In genomic region chr12:53983580-53984572, GRCh38 we compare ENCODE assay signal across 11 cellular contexts. TPM values are rescaled to one million over a fixed set of nuclear protein-coding genes. Genes with fewer than 3 reads are reported as not detected.
DNase-seq lines count a peak whose midpoint lies in the region; ATAC-seq and TF ChIP-seq lines count a peak whose summit lies in the region.
"Had no signal": no experiment of that assay in that cellular context is flagged by ENCODE, and none has a peak within 500 bp of the region (broad histone marks: within the 10 kb centered on the region; RNA-seq: fewer than 3 reads in every experiment).

No MANE protein-coding gene starts in this region.

- peaks cover 18% of the 10 kb centered on the region for H3K4me1 ChIP-seq in CD8-positive, alpha-beta memory T cell (ENCODE audit: insufficient read depth, low read length)
- peaks cover 46% of the 10 kb centered on the region for H3K4me1 ChIP-seq in Loucy (ENCODE audit: insufficient read depth, low read length, poor library complexity, severe bottlenecking)
- peaks cover 27% of the 10 kb centered on the region for H3K4me1 ChIP-seq in osteoblast (ENCODE audit: insufficient read depth, low read length)
- H3K4me1 ChIP-seq: parathyroid adenoma had no signal

- H3K4me3 Mint-ChIP-seq in CD8-positive, alpha-beta memory T cell, result peak overlapping the region in 4 of 7 donors; percentile 12 to 72 (median 50)

- H3K27ac ChIP-seq in CD8-positive, alpha-beta memory T cell (ENCODE audit: low read depth, low read length), result no peak overlapping the region
- no peak overlapping the region for H3K27ac ChIP-seq in osteoblast (ENCODE audit: low read depth, low read length)
- H3K27ac ChIP-seq: parathyroid adenoma, stomach had no signal

- H3K9ac ChIP-seq in Loucy (ENCODE audit: low read depth, low read length, poor library complexity, severe bottlenecking), result peak overlapping the region; percentile 6
- H3K9ac ChIP-seq: parathyroid adenoma had no signal

- H3K27me3 Mint-ChIP-seq in CD8-positive, alpha-beta memory T cell, result peaks cover 93 to 94% of the 10 kb centered on the region in 2 donors

- H4K20me1 ChIP-seq in Loucy (ENCODE audit: insufficient read depth, low read length, poor library complexity, severe bottlenecking) (no peaks in the 10 kb centered on the region), osteoblast (ENCODE audit: insufficient read depth, low read length) (no peaks in the 10 kb centered on the region)

- H3K27me3 ChIP-seq in CD8-positive, alpha-beta memory T cell (ENCODE audit: insufficient read depth, low read length, poor library complexity, severe bottlenecking), result peaks cover 89% of the 10 kb centered on the region
- H3K27me3 ChIP-seq in Loucy (ENCODE audit: insufficient read depth, low read length, poor library complexity, severe bottlenecking) (no peaks in the 10 kb centered on the region), osteoblast (ENCODE audit: insufficient read depth, low read length) (no peaks in the 10 kb centered on the region)

- peaks cover 0 to 11% (median 0%) of the 10 kb centered on the region in 5 donors for H3K9me3 Mint-ChIP-seq in CD8-positive, alpha-beta memory T cell

- peaks cover 24 to 34% (median 27%) of the 10 kb centered on the region in 3 donors for H3K4me1 Mint-ChIP-seq in CD8-positive, alpha-beta memory T cell

- no peaks in the 10 kb centered on the region for H3K36me3 ChIP-seq in CD8-positive, alpha-beta memory T cell (ENCODE audit: insufficient read depth, low read length)
- no peaks in the 10 kb centered on the region for H3K36me3 ChIP-seq in Loucy (ENCODE audit: insufficient read depth, low read length)
- H3K36me3 ChIP-seq in osteoblast (ENCODE audit: insufficient read depth, low read length), result no peaks in the 10 kb centered on the region
- H3K36me3 ChIP-seq: stomach had no signal

- CTCF ChIA-PET in CD8-positive, alpha-beta memory T cell (lab: Charles Lee), result interaction anchor here (0.6 to 2.8 kb wide), 4 partner anchors 20 to 227 kb away, joined by 3 to 12 read pairs (median 3); no protein-coding TSS in a partner anchor

- H3F3A ChIP-seq in Loucy (ENCODE audit: low read depth), result no peaks in the 10 kb centered on the region

- no peaks in the 10 kb centered on the region for H3K9me3 ChIP-seq in CD8-positive, alpha-beta memory T cell (ENCODE audit: low read length)
- H3K9me3 ChIP-seq in Loucy (ENCODE audit: insufficient read depth, low read depth, low read length), result no peaks in the 10 kb centered on the region
- H3K9me3 ChIP-seq in osteoblast (ENCODE audit: low read depth, low read length), result no peaks in the 10 kb centered on the region

- no peak for DNase-seq in CD8-positive, alpha-beta memory T cell
- peak; percentile 50 for DNase-seq in cerebellar cortex (ENCODE audit: low spot score)
- DNase-seq in osteoblast (ENCODE audit: insufficient read length, low spot score, missing footprints), result no peak
- no peak for DNase-seq in SK-N-DZ (ENCODE audit: low spot score)
- DNase-seq in NCI-H1417 (lab: John Stamatoyannopoulos, UW), result no peak

- no peaks in the 10 kb centered on the region for H3K36me3 Mint-ChIP-seq in CD8-positive, alpha-beta memory T cell

- peak overlapping the region in 2 of 8 donors; percentile 62 to 77 for H3K27ac Mint-ChIP-seq in CD8-positive, alpha-beta memory T cell

- POLR2A ChIA-PET in CD8-positive, alpha-beta memory T cell (lab: Charles Lee), result no interaction called here

- H3K79me2 ChIP-seq in Loucy (ENCODE audit: insufficient read depth, low read length), result peaks cover 24% of the 10 kb centered on the region; the same call in 1 of the 2 replicates
- peaks cover 39% of the 10 kb centered on the region for H3K79me2 ChIP-seq in osteoblast (ENCODE audit: insufficient read depth, low read length)
- H3K79me2 ChIP-seq: parathyroid adenoma had no signal

- TF ChIP-seq CTCF in Loucy (conservative IDR thresholded peaks at IDR 0.05; ENCODE audit: low read length) (no peak), osteoblast (IDR thresholded peaks at IDR 0.05; ENCODE audit: extremely low read depth, low read depth, low read length) (no peak)

- ATAC-seq in HG03159 (IDR thresholded peaks at IDR 0.05; ENCODE audit: unreplicated experiment) (no peak), GM21526 (IDR thresholded peaks at IDR 0.05; ENCODE audit: low FRiP score, unreplicated experiment) (no peak)

- 0 out of 2 replicates have a peak overlapping the region, but pooled peaks have one; percentile 65 for H2AFZ ChIP-seq in Loucy (ENCODE audit: low read length)
- H2AFZ ChIP-seq in osteoblast (ENCODE audit: low read length), result peak overlapping the region; percentile 57
- H2AFZ ChIP-seq: parathyroid adenoma had no signal

- H3K4me3 ChIP-seq in CD8-positive, alpha-beta memory T cell (ENCODE audit: low read length), result no peak overlapping the region
- H3K4me3 ChIP-seq in Loucy (ENCODE audit: low read length, poor library complexity, severe bottlenecking), result no peak overlapping the region
- H3K4me3 ChIP-seq in osteoblast (ENCODE audit: insufficient read depth, low read length), result peak overlapping the region; percentile 58

- no peaks in the 10 kb centered on the region for H3K9me2 ChIP-seq in Loucy (replicated peaks; ENCODE audit: low read depth, low read length)

- H3K4me2 ChIP-seq in Loucy (ENCODE audit: low read depth, low read length, poor library complexity, severe bottlenecking) (no peak overlapping the region), osteoblast (ENCODE audit: insufficient read depth, low read length) (peak overlapping the region; percentile 68)

RNA-seq across cellular contexts. Expression of gene HOXC10, which starts 1.1 kb away (rescaled TPM):
- total RNA-seq in CD8-positive, alpha-beta memory T cell, result not detected
- not detected for polyA plus RNA-seq in CD8-positive, alpha-beta memory T cell
- total RNA-seq in osteoblast, result 9.7 and 11.2 TPM in 2 replicates
- not detected in 2 replicates for polyA plus RNA-seq in SK-N-DZ (2014; cell fraction: cytosol; rRNA removed)
- polyA plus RNA-seq in SK-N-DZ (2014; cell fraction: nucleus; rRNA removed), result not detected in 2 replicates
- total RNA-seq: dermis microvascular lymphatic vessel endothelial cell, stomach had no signal
- polyA plus RNA-seq: stomach had no signal

RNA-seq across cellular contexts. Expression of gene HOTAIR, which starts 9.1 kb away (rescaled TPM):
- not detected for total RNA-seq in CD8-positive, alpha-beta memory T cell
- not detected for polyA plus RNA-seq in CD8-positive, alpha-beta memory T cell
- total RNA-seq in osteoblast, result 0.72 and 1.2 TPM in 2 replicates
- not detected in 2 replicates for polyA plus RNA-seq in SK-N-DZ (2014; cell fraction: cytosol; rRNA removed)
- 0.13 TPM in 1 of 2 replicates, not detected in the other for polyA plus RNA-seq in SK-N-DZ (2014; cell fraction: nucleus; rRNA removed)
- total RNA-seq: dermis microvascular lymphatic vessel endothelial cell, stomach had no signal
- polyA plus RNA-seq: stomach had no signal

RNA-seq across cellular contexts. Expression of gene HOXC11, which starts 10.9 kb away (rescaled TPM):
- not detected for total RNA-seq in CD8-positive, alpha-beta memory T cell
- not detected for polyA plus RNA-seq in CD8-positive, alpha-beta memory T cell
- 1.1 and 1.5 TPM in 2 replicates for total RNA-seq in osteoblast
- polyA plus RNA-seq in SK-N-DZ (2014; cell fraction: cytosol; rRNA removed), result not detected in 2 replicates
- polyA plus RNA-seq in SK-N-DZ (2014; cell fraction: nucleus; rRNA removed), result not detected in 2 replicates
- total RNA-seq: dermis microvascular lymphatic vessel endothelial cell, stomach had no signal
- polyA plus RNA-seq: stomach had no signal

RNA-seq across cellular contexts. Expression of gene HOXC9, which starts 16.1 kb away (rescaled TPM):
- total RNA-seq in CD8-positive, alpha-beta memory T cell, result not detected
- polyA plus RNA-seq in CD8-positive, alpha-beta memory T cell, result not detected
- 8.3 and 11.6 TPM in 2 replicates for total RNA-seq in osteoblast
- 1.4 TPM in 1 of 2 replicates, not detected in the other for polyA plus RNA-seq in SK-N-DZ (2014; cell fraction: cytosol; rRNA removed)
- 0.25 TPM in 1 of 2 replicates, not detected in the other for polyA plus RNA-seq in SK-N-DZ (2014; cell fraction: nucleus; rRNA removed)
- total RNA-seq: stomach had no signal

RNA-seq across cellular contexts. Expression of gene HOXC8, which starts 24.9 kb away (rescaled TPM):
- not detected for total RNA-seq in CD8-positive, alpha-beta memory T cell
- polyA plus RNA-seq in CD8-positive, alpha-beta memory T cell, result not detected
- 3.2 and 5.1 TPM in 2 replicates for total RNA-seq in osteoblast
- not detected in 2 replicates for polyA plus RNA-seq in SK-N-DZ (2014; cell fraction: cytosol; rRNA removed)
- not detected in 2 replicates for polyA plus RNA-seq in SK-N-DZ (2014; cell fraction: nucleus; rRNA removed)
- total RNA-seq: dermis microvascular lymphatic vessel endothelial cell, stomach had no signal

Comparison
In these comparisons a context has a peak if more than half of its experiments do, and no peak if none do; other contexts are left out.
1. RNA of gene HOXC10, which starts 1.1 kb away (total RNA-seq): 9.7 to 11.2 TPM in osteoblast; not detected in CD8-positive, alpha-beta memory T cell; every median in the first group is over 10 times any median in the second.